In genomic region chr15:79987969-79988368, GRCh38 we compare ENCODE assay signal across 1 cellular context.
TF ChIP-seq lines count a peak whose summit lies in the region.

No MANE protein-coding gene starts in this region.

TF ChIP-seq in HepG2, 621 proteins besides CTCF, POLR2A, EP300 and RAD21 (continued from another document):
- TF ChIP-seq ZHX2 (IDR thresholded peaks at IDR 0.05; ENCODE audit: low read depth) (no peak), ZHX2 (CRISPR knock-in tag; IDR thresholded peaks at IDR 0.05; ENCODE audit: borderline replicate concordance) (no peak), TP53 (CRISPR knock-in tag; conservative IDR thresholded peaks at IDR 0.05) (no peak), ZNF768 (CRISPR knock-in tag; IDR thresholded peaks at IDR 0.05) (no peak), RBAK (CRISPR knock-in tag; IDR thresholded peaks at IDR 0.05) (peak; percentile 92), ESRRA (CRISPR knock-in tag; IDR thresholded peaks at IDR 0.05; ENCODE audit: low read depth) (no peak), CEBPZ (IDR thresholded peaks at IDR 0.05; ENCODE audit: low read length) (no peak), CBX2 (IDR thresholded peaks at IDR 0.05; ENCODE audit: low read depth, low read length) (no peak), CBX2 (CRISPR knock-in tag; IDR thresholded peaks at IDR 0.05; ENCODE audit: low read depth) (no peak), THAP11 (CRISPR knock-in tag; IDR thresholded peaks at IDR 0.05) (no peak), NFYC (CRISPR knock-in tag; IDR thresholded peaks at IDR 0.05) (no peak), ZNF609 (CRISPR knock-in tag; IDR thresholded peaks at IDR 0.05; ENCODE audit: borderline replicate concordance) (no peak), ZNF841 (CRISPR knock-in tag; IDR thresholded peaks at IDR 0.05; ENCODE audit: borderline replicate concordance) (0 out of 2 replicates have a peak, but pooled peaks have one; percentile 38), TIGD3 (CRISPR knock-in tag; IDR thresholded peaks at IDR 0.05; ENCODE audit: borderline replicate concordance) (no peak), ZNF17 (CRISPR knock-in tag; IDR thresholded peaks at IDR 0.05) (no peak), EZH2 (conservative IDR thresholded peaks at IDR 0.05; ENCODE audit: low read depth, low read length) (no peak), ZNF629 (CRISPR knock-in tag; conservative IDR thresholded peaks at IDR 0.05) (no peak), MXD1 (CRISPR knock-in tag; IDR thresholded peaks at IDR 0.05) (no peak), ZNF891 (CRISPR knock-in tag; IDR thresholded peaks at IDR 0.05) (no peak), RFX5 (IDR thresholded peaks at IDR 0.05; ENCODE audit: low read depth, low read length) (no peak), ZNF772 (CRISPR knock-in tag; IDR thresholded peaks at IDR 0.05) (no peak)
